8 cellular contexts compared by ENCODE assay signal in the genomic region with DNA sequence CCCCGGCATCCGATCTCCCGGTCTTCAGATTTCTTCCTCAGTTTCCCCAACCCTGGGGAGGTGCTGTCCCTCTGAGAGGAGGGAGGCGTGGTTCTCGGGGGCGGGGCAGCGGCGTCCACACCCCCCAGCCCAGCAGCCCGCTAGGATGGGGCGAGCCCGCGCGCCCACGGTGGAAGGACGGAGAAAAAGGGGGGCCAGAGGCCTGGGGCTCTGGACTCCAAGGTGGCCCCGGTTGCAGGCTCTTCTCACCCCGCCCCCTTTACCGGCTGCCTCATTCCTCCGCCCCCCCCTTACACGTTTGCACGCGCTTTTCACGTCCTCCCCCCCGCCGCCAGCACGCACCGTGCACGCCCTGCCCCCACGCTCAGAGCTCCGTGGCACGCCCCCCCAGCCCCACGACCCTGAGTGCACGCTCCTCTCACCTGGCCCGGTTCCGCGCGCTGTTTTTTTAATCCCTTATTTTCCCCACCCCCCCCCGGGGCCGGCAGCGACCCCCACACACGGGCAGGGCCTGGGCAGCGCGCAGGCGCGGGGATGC. TPM values are rescaled to one million over a fixed set of nuclear protein-coding genes. Genes with fewer than 3 reads are reported as not detected.
DNase-seq lines count a peak whose midpoint lies in the region; ATAC-seq and TF ChIP-seq lines count a peak whose summit lies in the region.

No MANE protein-coding gene starts in this region.

- DNase-seq in HEK293T (ENCODE audit: extremely low spot score) (peak; percentile 28), SW 1271 (lab: John Stamatoyannopoulos, UW) (peak; percentile 26 to 62), astrocyte of the cerebellum (ENCODE audit: low read depth) (no peak), iPS DF 6.9 (ENCODE audit: low read depth, low spot score) (no peak), gastrocnemius medialis (peak; percentile 32 to 58), SK-N-DZ (ENCODE audit: low spot score) (no peak)

- H3K36me3 ChIP-seq in BLaER1, result no peaks in the 10 kb centered on the region
- peaks cover 4% of the 10 kb centered on the region for H3K36me3 ChIP-seq in iPS DF 6.9 (ENCODE audit: control insufficient read depth, insufficient read depth, low read length)
- H3K36me3 ChIP-seq in gastrocnemius medialis, result no peaks in the 10 kb centered on the region

- peaks cover 5% of the 10 kb centered on the region for H4K20me1 ChIP-seq in BLaER1

- no CpG with 5 or more reads among the region's 45 CpGs for WGBS in iPS DF 6.9 (ENCODE audit: insufficient coverage, insufficient read length)

- intact Hi-C loops in gastrocnemius medialis (cut with DNase I; ENCODE audit: low total_unique reads), result loop anchor here (5.0 kb wide), 1 partner anchor 276 kb away; a partner anchor contains a TSS

- H3K4me3 ChIP-seq in BLaER1 (peak overlapping the region; percentile 73), astrocyte of the cerebellum (ENCODE audit: low read depth, low read length) (peak overlapping the region; percentile 52), iPS DF 6.9 (ENCODE audit: low read length) (peak overlapping the region; percentile 52; the same call in 1 of the 2 replicates), gastrocnemius medialis (peak overlapping the region; percentile 56 to 93 (median 80))

- in situ Hi-C loops in astrocyte of the cerebellum (cut with HindIII; ENCODE audit: low sequenced_read_pairs) (no loop called here), gastrocnemius medialis (cut with MboI; ENCODE audit: low sequenced_read_pairs in 4 of 4) (loop anchor here in 2 of 4 donors (10.0 kb wide), 1 partner anchor 53 kb away; a partner anchor contains a TSS)

- H3K4me1 ChIP-seq in BLaER1 (peaks cover 37% of the 10 kb centered on the region), iPS DF 6.9 (ENCODE audit: control insufficient read depth, insufficient read depth, low read length) (peaks cover 8% of the 10 kb centered on the region), gastrocnemius medialis (peaks cover 20 to 25% of the 10 kb centered on the region in 2 donors)

- CTCF ChIA-PET in HEK293T (lab: Yijun Ruan, JAX), result no interaction called here

- no peaks in the 10 kb centered on the region for H3K9me3 ChIP-seq in BLaER1
- no peaks in the 10 kb centered on the region for H3K9me3 ChIP-seq in iPS DF 6.9 (ENCODE audit: control insufficient read depth, insufficient read depth, low read length)
- no peaks in the 10 kb centered on the region for H3K9me3 ChIP-seq in gastrocnemius medialis

- peak overlapping the region; percentile 85 for H3K9ac ChIP-seq in BLaER1

- H3K27me3 ChIP-seq in BLaER1 (no peaks in the 10 kb centered on the region), iPS DF 6.9 (ENCODE audit: control insufficient read depth, insufficient read depth, low read length) (no peaks in the 10 kb centered on the region), gastrocnemius medialis (no peaks in the 10 kb centered on the region)

- no peak for TF ChIP-seq POLR2A in gastrocnemius medialis (IDR thresholded peaks at IDR 0.05)

- POLR2A ChIA-PET in HEK293T (lab: Yijun Ruan, JAX), result interaction anchor here (1.0 to 2.8 kb wide), 5 partner anchors 22 to 58 kb away, joined by 3 to 16 read pairs (median 5); a partner anchor contains a TSS

- H3K27ac ChIP-seq in BLaER1 (peak overlapping the region; percentile 92), iPS DF 6.9 (ENCODE audit: low read length) (no peak overlapping the region), gastrocnemius medialis (peak overlapping the region; percentile 78 to 89 (median 86))

- H3K4me2 ChIP-seq in BLaER1, result peak overlapping the region; percentile 81

- TF ChIP-seq CTCF in astrocyte of the cerebellum (IDR thresholded peaks at IDR 0.05; ENCODE audit: low read depth, low read length, missing control alignments) (no peak), gastrocnemius medialis (IDR thresholded peaks at IDR 0.05 in 4 of 5, conservative IDR thresholded peaks at IDR 0.05 in 1 of 5) (no peak)

- ATAC-seq in gastrocnemius medialis (peak; percentile 16 to 21), GM18520 (IDR thresholded peaks at IDR 0.05; ENCODE audit: unreplicated experiment) (no peak)

TF ChIP-seq in HEK293T, 16 proteins besides CTCF, POLR2A, EP300 and RAD21:
- TF ChIP-seq FOXM1 (IDR thresholded peaks at IDR 0.05; ENCODE audit: borderline replicate concordance), result no peak
- no peak for TF ChIP-seq ZNF384 (IDR thresholded peaks at IDR 0.05)
- no peak for TF ChIP-seq FOXK2 (IDR thresholded peaks at IDR 0.05)
- TF ChIP-seq SUZ12 (IDR thresholded peaks at IDR 0.05), result no peak
- no peak for TF ChIP-seq SP1 (IDR thresholded peaks at IDR 0.05)
- TF ChIP-seq BHLHE40 (IDR thresholded peaks at IDR 0.05; ENCODE audit: borderline replicate concordance), result no peak
- TF ChIP-seq HDGF (IDR thresholded peaks at IDR 0.05; ENCODE audit: borderline replicate concordance), result no peak
- no peak for TF ChIP-seq NFRKB (IDR thresholded peaks at IDR 0.05)
- no peak for TF ChIP-seq ELF4 (IDR thresholded peaks at IDR 0.05)
- TF ChIP-seq TARDBP (IDR thresholded peaks at IDR 0.05), result no peak
- no peak for TF ChIP-seq CTBP1 (IDR thresholded peaks at IDR 0.05; ENCODE audit: borderline replicate concordance)
- no peak for TF ChIP-seq LEF1 (IDR thresholded peaks at IDR 0.05; ENCODE audit: borderline replicate concordance)
- no peak for TF ChIP-seq FOXA1 (IDR thresholded peaks at IDR 0.05)
- TF ChIP-seq ARNT (IDR thresholded peaks at IDR 0.05), result no peak
- TF ChIP-seq L3MBTL2 (conservative IDR thresholded peaks at IDR 0.05), result no peak

RNA-seq across cellular contexts. Expression of a gene that starts 0.4 kb away (rescaled TPM):
- under 1 TPM in 1 of 4 donors, not detected in 3; 0.26 TPM for total RNA-seq in gastrocnemius medialis
- 8.0 and 8.6 TPM in 2 replicates for polyA plus RNA-seq in SK-N-DZ (2014; cell fraction: cytosol; rRNA removed)
- polyA plus RNA-seq in SK-N-DZ (2014; cell fraction: nucleus; rRNA removed), result 3.9 and 5.5 TPM in 2 replicates

RNA-seq across cellular contexts. Expression of a gene that starts 4.0 kb away (rescaled TPM):
- 10 to 100 TPM in 3 of 4 donors, 1 to 10 TPM in 1; 8.4 to 17.5 (median 13.0) TPM for total RNA-seq in gastrocnemius medialis
- 108 and 112 TPM in 2 replicates for polyA plus RNA-seq in SK-N-DZ (2014; cell fraction: cytosol; rRNA removed)
- 131 and 134 TPM in 2 replicates for polyA plus RNA-seq in SK-N-DZ (2014; cell fraction: nucleus; rRNA removed)

RNA-seq across cellular contexts. Expression of a gene that starts 22.7 kb away (rescaled TPM):
- 1 to 10 TPM in 1 of 4 donors, not detected in 3; 1.6 TPM for total RNA-seq in gastrocnemius medialis
- polyA plus RNA-seq in SK-N-DZ (2014; cell fraction: cytosol; rRNA removed), result 0.07 and 0.14 TPM in 2 replicates
- polyA plus RNA-seq in SK-N-DZ (2014; cell fraction: nucleus; rRNA removed), result not detected in 2 replicates

RNA-seq across cellular contexts. Expression of a gene that starts 26.0 kb away (rescaled TPM):
- total RNA-seq in gastrocnemius medialis, result 1 to 10 TPM; 2.7 to 4.9 (median 3.6) TPM
- polyA plus RNA-seq in SK-N-DZ (2014; cell fraction: cytosol; rRNA removed), result 2.2 TPM in 1 of 2 replicates, not detected in the other
- 0.19 TPM in 1 of 2 replicates, not detected in the other for polyA plus RNA-seq in SK-N-DZ (2014; cell fraction: nucleus; rRNA removed)

RNA-seq across cellular contexts. Expression of a gene that starts 38.9 kb away (rescaled TPM):
- total RNA-seq in gastrocnemius medialis, result 10 to 100 TPM; 20.8 to 42.7 (median 38.1) TPM
- 20.1 and 25.1 TPM in 2 replicates for polyA plus RNA-seq in SK-N-DZ (2014; cell fraction: cytosol; rRNA removed)
- polyA plus RNA-seq in SK-N-DZ (2014; cell fraction: nucleus; rRNA removed), result 20.6 and 22.0 TPM in 2 replicates

Comparison
In these comparisons a context has a peak if more than half of its experiments do, and no peak if none do; other contexts are left out.
1. DNase-seq: peak in HEK293T (single experiment), SW 1271 (2 of 2) and gastrocnemius medialis (2 of 2); none in astrocyte of the cerebellum (single experiment), iPS DF 6.9 (single experiment) and SK-N-DZ (single experiment).
2. Peak in every context shown above with its lines, with median percentiles within 50 percentile points of each other: H3K4me3 ChIP-seq.